In the genomic region with DNA sequence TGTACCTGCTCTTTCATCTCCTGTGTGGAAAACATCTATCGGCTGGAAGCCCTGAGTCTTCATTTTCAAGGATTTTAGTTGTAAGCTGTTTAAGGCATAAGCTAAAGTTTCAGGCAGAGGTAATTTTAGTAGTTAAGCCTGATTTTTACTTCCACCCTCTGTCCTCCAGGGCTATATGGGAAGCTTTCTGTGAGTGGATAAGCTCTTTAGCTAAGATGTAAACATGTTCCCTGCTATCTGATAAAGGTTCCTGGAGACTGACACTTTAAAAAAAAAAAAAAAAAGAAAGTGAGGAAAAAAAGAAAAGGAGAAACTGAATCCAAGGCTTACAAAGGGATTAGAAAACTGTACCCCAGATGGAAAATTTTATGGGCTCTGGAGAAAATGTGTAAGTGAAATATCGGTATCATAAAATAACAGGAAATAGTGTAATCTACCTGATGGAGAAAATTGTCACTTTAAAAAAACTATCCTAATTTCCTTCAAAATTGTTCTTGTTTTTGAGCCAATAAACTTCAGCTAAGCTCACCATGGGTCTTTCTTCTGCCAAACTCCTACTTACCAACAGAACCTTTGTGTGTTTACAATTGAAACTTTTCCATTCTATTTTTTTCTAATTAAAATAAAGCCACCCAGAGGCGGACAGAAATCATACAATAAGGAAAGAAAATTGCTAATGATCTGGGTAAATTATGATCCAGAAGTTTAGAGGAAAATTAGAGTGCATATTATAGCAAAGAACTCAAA, we compare ENCODE assay signal across 1 cellular context.
TF ChIP-seq lines count a peak whose summit lies in the region.

No MANE protein-coding gene starts in this region.

TF ChIP-seq in H1, 55 proteins besides CTCF, POLR2A, EP300 and RAD21:
- TF ChIP-seq CBX8 (IDR thresholded peaks at IDR 0.05; ENCODE audit: borderline replicate concordance, low read depth, low read length) (no peak), TBP (IDR thresholded peaks at IDR 0.05; ENCODE audit: low read depth, low read length) (no peak), POLR2AphosphoS5 (IDR thresholded peaks at IDR 0.05; ENCODE audit: low read depth, low read length) (no peak)
